Comparison of ENCODE assay signal across 2 cellular contexts in the genomic region with DNA sequence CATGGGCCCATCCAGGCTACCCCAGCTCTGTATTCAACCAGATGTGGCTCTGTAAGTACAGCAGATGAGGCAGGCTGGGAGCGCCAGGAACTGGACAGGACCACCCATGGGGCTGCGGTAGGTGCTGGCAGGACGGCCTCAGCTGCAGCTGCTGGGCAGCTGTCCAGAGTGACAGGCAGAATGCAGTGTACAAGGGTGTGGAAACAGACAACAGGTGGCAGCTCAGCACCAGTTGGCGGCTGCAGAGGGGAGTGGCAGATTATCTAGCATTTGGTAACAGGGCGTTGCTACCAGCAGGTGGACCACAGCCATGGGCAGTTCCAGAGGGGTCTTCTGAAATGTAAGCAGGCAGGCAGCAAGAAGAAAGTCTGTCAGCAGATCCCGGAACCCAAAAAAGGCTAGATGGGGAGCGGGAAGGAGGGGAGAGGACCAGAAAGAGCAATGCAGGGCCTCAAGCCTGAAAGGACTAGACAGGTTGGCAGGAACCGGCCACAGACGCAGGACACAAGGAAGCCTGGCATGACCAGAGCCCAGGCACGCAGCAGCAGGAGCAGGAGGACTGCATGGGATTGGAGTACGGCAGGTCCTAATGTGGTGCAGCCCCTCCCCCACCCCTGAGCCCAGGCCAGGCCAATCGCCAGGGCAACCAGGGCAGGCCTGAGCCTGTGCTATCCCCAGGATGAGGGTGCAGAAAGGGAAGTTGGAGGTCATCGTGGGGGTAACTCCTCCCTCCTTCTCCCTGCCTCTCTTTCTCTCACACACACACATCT.
A peak's percentile ranks its signal among the peaks of the same experiment; 100 is the strongest.
TF ChIP-seq lines count a peak whose summit lies in the region.

No MANE protein-coding gene starts in this region.

TF ChIP-seq in A549, 52 proteins besides CTCF, POLR2A, EP300 and RAD21 (continued from another document):
- no peak for TF ChIP-seq HOXB5 (CRISPR knock-in tag; IDR thresholded peaks at IDR 0.05)
- TF ChIP-seq RCOR1 (IDR thresholded peaks at IDR 0.05; ENCODE audit: low read depth, low read length) = no peak
- no peak for TF ChIP-seq CHD2 (IDR thresholded peaks at IDR 0.05; ENCODE audit: low read length, partially characterized antibody)
TF ChIP-seq in A549: peak in this region for 0.

TF ChIP-seq in HepG2, 621 proteins besides CTCF, POLR2A, EP300 and RAD21 (continued from another document):
- TF ChIP-seq, protein P1, sequence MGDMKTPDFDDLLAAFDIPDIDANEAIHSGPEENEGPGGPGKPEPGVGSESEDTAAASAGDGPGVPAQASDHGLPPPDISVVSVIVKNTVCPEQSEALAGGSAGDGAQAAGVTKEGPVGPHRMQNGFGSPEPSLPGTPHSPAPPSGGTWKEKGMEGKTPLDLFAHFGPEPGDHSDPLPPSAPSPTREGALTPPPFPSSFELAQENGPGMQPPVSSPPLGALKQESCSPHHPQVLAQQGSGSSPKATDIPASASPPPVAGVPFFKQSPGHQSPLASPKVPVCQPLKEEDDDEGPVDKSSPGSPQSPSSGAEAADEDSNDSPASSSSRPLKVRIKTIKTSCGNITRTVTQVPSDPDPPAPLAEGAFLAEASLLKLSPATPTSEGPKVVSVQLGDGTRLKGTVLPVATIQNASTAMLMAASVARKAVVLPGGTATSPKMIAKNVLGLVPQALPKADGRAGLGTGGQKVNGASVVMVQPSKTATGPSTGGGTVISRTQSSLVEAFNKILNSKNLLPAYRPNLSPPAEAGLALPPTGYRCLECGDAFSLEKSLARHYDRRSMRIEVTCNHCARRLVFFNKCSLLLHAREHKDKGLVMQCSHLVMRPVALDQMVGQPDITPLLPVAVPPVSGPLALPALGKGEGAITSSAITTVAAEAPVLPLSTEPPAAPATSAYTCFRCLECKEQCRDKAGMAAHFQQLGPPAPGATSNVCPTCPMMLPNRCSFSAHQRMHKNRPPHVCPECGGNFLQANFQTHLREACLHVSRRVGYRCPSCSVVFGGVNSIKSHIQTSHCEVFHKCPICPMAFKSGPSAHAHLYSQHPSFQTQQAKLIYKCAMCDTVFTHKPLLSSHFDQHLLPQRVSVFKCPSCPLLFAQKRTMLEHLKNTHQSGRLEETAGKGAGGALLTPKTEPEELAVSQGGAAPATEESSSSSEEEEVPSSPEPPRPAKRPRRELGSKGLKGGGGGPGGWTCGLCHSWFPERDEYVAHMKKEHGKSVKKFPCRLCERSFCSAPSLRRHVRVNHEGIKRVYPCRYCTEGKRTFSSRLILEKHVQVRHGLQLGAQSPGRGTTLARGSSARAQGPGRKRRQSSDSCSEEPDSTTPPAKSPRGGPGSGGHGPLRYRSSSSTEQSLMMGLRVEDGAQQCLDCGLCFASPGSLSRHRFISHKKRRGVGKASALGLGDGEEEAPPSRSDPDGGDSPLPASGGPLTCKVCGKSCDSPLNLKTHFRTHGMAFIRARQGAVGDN (CRISPR knock-in tag; IDR thresholded peaks at IDR 0.05) = peak; percentile 46
- TF ChIP-seq, protein P2, sequence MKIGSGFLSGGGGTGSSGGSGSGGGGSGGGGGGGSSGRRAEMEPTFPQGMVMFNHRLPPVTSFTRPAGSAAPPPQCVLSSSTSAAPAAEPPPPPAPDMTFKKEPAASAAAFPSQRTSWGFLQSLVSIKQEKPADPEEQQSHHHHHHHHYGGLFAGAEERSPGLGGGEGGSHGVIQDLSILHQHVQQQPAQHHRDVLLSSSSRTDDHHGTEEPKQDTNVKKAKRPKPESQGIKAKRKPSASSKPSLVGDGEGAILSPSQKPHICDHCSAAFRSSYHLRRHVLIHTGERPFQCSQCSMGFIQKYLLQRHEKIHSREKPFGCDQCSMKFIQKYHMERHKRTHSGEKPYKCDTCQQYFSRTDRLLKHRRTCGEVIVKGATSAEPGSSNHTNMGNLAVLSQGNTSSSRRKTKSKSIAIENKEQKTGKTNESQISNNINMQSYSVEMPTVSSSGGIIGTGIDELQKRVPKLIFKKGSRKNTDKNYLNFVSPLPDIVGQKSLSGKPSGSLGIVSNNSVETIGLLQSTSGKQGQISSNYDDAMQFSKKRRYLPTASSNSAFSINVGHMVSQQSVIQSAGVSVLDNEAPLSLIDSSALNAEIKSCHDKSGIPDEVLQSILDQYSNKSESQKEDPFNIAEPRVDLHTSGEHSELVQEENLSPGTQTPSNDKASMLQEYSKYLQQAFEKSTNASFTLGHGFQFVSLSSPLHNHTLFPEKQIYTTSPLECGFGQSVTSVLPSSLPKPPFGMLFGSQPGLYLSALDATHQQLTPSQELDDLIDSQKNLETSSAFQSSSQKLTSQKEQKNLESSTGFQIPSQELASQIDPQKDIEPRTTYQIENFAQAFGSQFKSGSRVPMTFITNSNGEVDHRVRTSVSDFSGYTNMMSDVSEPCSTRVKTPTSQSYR (CRISPR knock-in tag; IDR thresholded peaks at IDR 0.05; ENCODE audit: borderline replicate concordance) = peak; percentile 50; the same call in 1 of the 2 replicates
- TF ChIP-seq STAG1 (CRISPR knock-in tag; IDR thresholded peaks at IDR 0.05) (peak; percentile 68), CHCHD3 (CRISPR knock-in tag; IDR thresholded peaks at IDR 0.05) (no peak), MYNN (CRISPR knock-in tag; IDR thresholded peaks at IDR 0.05; ENCODE audit: low read depth) (no peak)
- TF ChIP-seq, protein P3, sequence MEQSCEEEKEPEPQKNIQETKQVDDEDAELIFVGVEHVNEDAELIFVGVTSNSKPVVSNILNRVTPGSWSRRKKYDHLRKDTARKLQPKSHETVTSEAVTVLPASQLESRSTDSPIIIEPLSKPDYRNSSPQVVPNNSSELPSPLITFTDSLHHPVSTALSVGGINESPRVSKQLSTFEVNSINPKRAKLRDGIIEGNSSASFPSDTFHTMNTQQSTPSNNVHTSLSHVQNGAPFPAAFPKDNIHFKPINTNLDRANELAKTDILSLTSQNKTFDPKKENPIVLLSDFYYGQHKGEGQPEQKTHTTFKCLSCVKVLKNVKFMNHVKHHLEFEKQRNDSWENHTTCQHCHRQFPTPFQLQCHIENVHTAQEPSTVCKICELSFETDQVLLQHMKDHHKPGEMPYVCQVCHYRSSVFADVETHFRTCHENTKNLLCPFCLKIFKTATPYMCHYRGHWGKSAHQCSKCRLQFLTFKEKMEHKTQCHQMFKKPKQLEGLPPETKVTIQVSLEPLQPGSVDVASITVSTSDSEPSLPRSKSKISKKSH (CRISPR knock-in tag; IDR thresholded peaks at IDR 0.05; ENCODE audit: borderline replicate concordance) = peak; percentile 35; the same call in 1 of the 2 replicates
